In genomic region chr16:87662254-87663204, GRCh38 we compare ENCODE assay signal across 10 cellular contexts.
"Had no signal": no experiment of that assay in that cellular context is flagged by ENCODE, and none has a peak within 500 bp of the region (broad histone marks: within the 10 kb centered on the region; RNA-seq: fewer than 3 reads in every experiment).

No MANE protein-coding gene starts in this region.

- DNase-seq: activated CD4-positive, CD25-positive, alpha-beta regulatory T cell treated with anti-CD3 and anti-CD28 coated beads, Interleukin-2, amount 50 U/mL, for 72 hours; activated T-cell treated with anti-CD3 and anti-CD28 coated beads for 4 hours; anterior cingulate cortex; effector memory CD4-positive, alpha-beta T cell; lower lobe of right lung had no signal

- H3K27me3 ChIP-seq: thyroid gland had no signal

- H3K4me1 ChIP-seq: breast epithelium, heart left ventricle, lower lobe of right lung, parathyroid adenoma, thyroid gland had no signal

- H2AFZ ChIP-seq: parathyroid adenoma had no signal

- H3K36me3 ChIP-seq: breast epithelium, heart left ventricle, lower lobe of right lung, thyroid gland had no signal

- H3K9me3 ChIP-seq: lower lobe of right lung, thyroid gland had no signal

- H3K27ac ChIP-seq: breast epithelium, epithelial cell of prostate, heart left ventricle, lower lobe of right lung, parathyroid adenoma, thyroid gland had no signal

- H3K4me3 ChIP-seq: breast epithelium, heart left ventricle, lower lobe of right lung, thyroid gland had no signal

- H3K79me2 ChIP-seq: parathyroid adenoma had no signal
